ENCODE assay signal across 19 cellular contexts in the genomic region with DNA sequence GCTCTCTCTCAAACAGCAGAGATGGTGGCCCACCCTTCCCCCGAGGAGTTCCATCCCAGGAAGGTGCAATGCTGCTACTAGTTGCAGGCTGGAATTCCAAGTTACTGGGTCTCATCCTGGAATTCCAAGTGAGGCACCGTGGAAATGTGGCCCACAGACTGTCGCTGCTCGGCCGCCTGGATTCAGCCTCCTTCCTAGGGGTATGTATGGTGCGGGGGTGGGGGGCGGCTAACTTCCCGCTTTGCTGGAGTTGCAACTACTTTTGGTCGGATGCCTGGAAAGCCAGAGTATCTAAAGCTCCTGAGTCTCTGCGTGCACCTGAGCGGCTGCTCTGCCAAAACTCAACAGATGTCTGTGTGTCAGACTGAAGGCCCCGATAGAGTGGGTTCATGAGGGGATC.
"Had no signal": no experiment of that assay in that cellular context is flagged by ENCODE, and none has a peak within 500 bp of the region (broad histone marks: within the 10 kb centered on the region; RNA-seq: fewer than 3 reads in every experiment).

No MANE protein-coding gene starts in this region.

- H3K4me1 ChIP-seq: esophagus muscularis mucosa, foreskin keratinocyte, gastroesophageal sphincter, heart left ventricle, left lung, lower lobe of right lung had no signal

- H2AFZ ChIP-seq: hepatocyte had no signal

- H3K79me2 ChIP-seq: hepatocyte had no signal

- ATAC-seq: foreskin keratinocyte, gastroesophageal sphincter, heart left ventricle, left lung, left ventricle myocardium superior, lower lobe of right lung, mucosa of descending colon had no signal

- H3K27ac ChIP-seq: coronary artery, dorsolateral prefrontal cortex, esophagus muscularis mucosa, foreskin keratinocyte, gastroesophageal sphincter, heart left ventricle, hepatocyte, left lung, lower lobe of right lung had no signal

- H3K4me3 ChIP-seq: coronary artery, dorsolateral prefrontal cortex, esophagus muscularis mucosa, gastroesophageal sphincter, heart left ventricle, hepatocyte, left lung, lower lobe of right lung, mucosa of descending colon had no signal

- H3K9me3 ChIP-seq: gastroesophageal sphincter, lower lobe of right lung, mucosa of descending colon had no signal

- H3K36me3 ChIP-seq: esophagus muscularis mucosa, gastroesophageal sphincter, heart left ventricle, left lung, lower lobe of right lung had no signal

- DNase-seq: dermis blood vessel endothelial cell; dorsolateral prefrontal cortex; effector CD4-positive, alpha-beta T cell; effector memory CD4-positive, alpha-beta T cell; foreskin keratinocyte; heart left ventricle; hypothalamus; immature natural killer cell; islet precursor cell; left lung; left ventricle myocardium superior; lower lobe of right lung; mesenchymal stem cell; mucosa of descending colon; naive B cell had no signal

- H3K4me2 ChIP-seq: hepatocyte had no signal

- H3K27me3 ChIP-seq: esophagus muscularis mucosa, foreskin keratinocyte, gastroesophageal sphincter, hepatocyte, left lung had no signal
